ENCODE assay signal across 17 cellular contexts in genomic region chr12:123102781-123103503, GRCh38. TPM values are rescaled to one million over a fixed set of nuclear protein-coding genes. Genes with fewer than 3 reads are reported as not detected.
DNase-seq lines count a peak whose midpoint lies in the region; ATAC-seq and TF ChIP-seq lines count a peak whose summit lies in the region.
"Had no signal": no experiment of that assay in that cellular context is flagged by ENCODE, and none has a peak within 500 bp of the region (broad histone marks: within the 10 kb centered on the region; RNA-seq: fewer than 3 reads in every experiment).

No MANE protein-coding gene starts in this region.

- no peaks in the 10 kb centered on the region for H3K27me3 ChIP-seq in adrenal gland
- no peaks in the 10 kb centered on the region for H3K27me3 ChIP-seq in neural progenitor cell
- H3K27me3 ChIP-seq: gastrocnemius medialis, tibial nerve had no signal

- CTCF ChIA-PET in HEK293 (lab: Yijun Ruan, JAX), result interaction anchor here (0.8 kb wide), 1 partner anchor 150 kb away, joined by 3 read pairs; no protein-coding TSS in a partner anchor

- peak overlapping the region; percentile 18 for H3K4me2 ChIP-seq in neural progenitor cell

- H3K4me3 Mint-ChIP-seq in activated CD4-positive, alpha-beta T cell treated with anti-CD3 and anti-CD28 coated beads, Interleukin-2, amount 10 ng/mL, durations not matched to agents 24 days and 14 days, result no peak overlapping the region
- H3K4me3 Mint-ChIP-seq in neural progenitor cell (no peak overlapping the region), T-helper 17 cell (no peak overlapping the region)
- H3K4me3 Mint-ChIP-seq: stimulated activated memory B cell treated with anti-CD40 and anti-IgM and Interleukin-4, amounts not matched to agents 10 μg/mL and 1 μg/mL and 100 μg/mL, for 72 hours had no signal

- H4K20me1 ChIP-seq in neural progenitor cell (ENCODE audit: low read depth), result no peaks in the 10 kb centered on the region

- 33 to 61% (median 52%) methylated on average over 4 to 5 of the region's 5 CpGs for WGBS in adrenal gland, 4 donors

- H3K9ac ChIP-seq in neural progenitor cell, result no peak overlapping the region

- peak overlapping the region; percentile 77 for H3K27ac Mint-ChIP-seq in activated CD4-positive, alpha-beta T cell treated with anti-CD3 and anti-CD28 coated beads, Interleukin-2, amount 10 ng/mL, durations not matched to agents 24 days and 14 days
- no peak overlapping the region for H3K27ac Mint-ChIP-seq in neural progenitor cell
- no peak overlapping the region for H3K27ac Mint-ChIP-seq in T-helper 17 cell
- H3K27ac Mint-ChIP-seq: stimulated activated memory B cell treated with anti-CD40 and anti-IgM and Interleukin-4, amounts not matched to agents 10 μg/mL and 1 μg/mL and 100 μg/mL, for 72 hours had no signal

- no peak for TF ChIP-seq POLR2A in adrenal gland (IDR thresholded peaks at IDR 0.05)

- H3K4me1 ChIP-seq in HEK293 (ENCODE audit: control insufficient read depth, insufficient read depth, low read length) (0 out of 2 replicates have a peak, but pooled peaks cover 2% of the 10 kb centered on the region), adrenal gland (replicated peaks in 1 of 2) (peaks cover 16 to 35% of the 10 kb centered on the region in 2 donors), neural progenitor cell (peaks cover 38% of the 10 kb centered on the region)

- TF ChIP-seq CTCF in HEK293 (tag by site-specific recombination; IDR thresholded peaks at IDR 0.05), result no peak
- TF ChIP-seq CTCF in adrenal gland (IDR thresholded peaks at IDR 0.05), result no peak
- no peak for TF ChIP-seq CTCF in neural progenitor cell (IDR thresholded peaks at IDR 0.05)

- H3K27ac ChIP-seq in HEK293 (ENCODE audit: extremely low read depth, low read depth, low read length), result no peak overlapping the region
- H3K27ac ChIP-seq in adrenal gland, result peak overlapping the region in 3 of 5 donors; percentile 7 to 75 (median 28)
- H3K27ac ChIP-seq in neural progenitor cell, result peak overlapping the region; percentile 36
- H3K27ac ChIP-seq: C4-2B, tibial nerve had no signal

- H3K4me3 ChIP-seq in HEK293 (ENCODE audit: low read depth, low read length) (no peak overlapping the region), adrenal gland (no peak overlapping the region), neural progenitor cell (no peak overlapping the region)
- H3K4me3 ChIP-seq: tibial nerve had no signal

- no peaks in the 10 kb centered on the region for H3K79me2 ChIP-seq in neural progenitor cell (ENCODE audit: low read depth)

- H3K36me3 ChIP-seq in HEK293 (ENCODE audit: control insufficient read depth in 2 of 2, insufficient read depth in 1 of 2, low read length in 2 of 2) (no peaks in the 10 kb centered on the region), adrenal gland (replicated peaks in 1 of 2) (no peaks in the 10 kb centered on the region), neural progenitor cell (no peaks in the 10 kb centered on the region)
- H3K36me3 ChIP-seq: gastrocnemius medialis, tibial nerve had no signal

- DNase-seq in activated CD4-positive, alpha-beta T cell treated with anti-CD3 and anti-CD28 coated beads, Interleukin-2, amount 10 ng/mL, durations not matched to agents 24 days and 14 days, result no peak
- no peak for DNase-seq in activated CD4-positive, alpha-beta T cell treated with anti-CD3 and anti-CD28 coated beads, Interleukin-2, amount 50 U/mL, for 48 hours
- no peak for DNase-seq in adrenal gland
- DNase-seq in neural progenitor cell (ENCODE audit: low spot score), result no peak
- no peak for DNase-seq in HPDE6-E6E7 (ENCODE audit: extremely low spot score)
- DNase-seq in T-helper 17 cell, result no peak
- DNase-seq in NCI-H1105 treated with DMSO at 0.1 percent for 48 hours (lab: John Stamatoyannopoulos, UW), result no peak
- DNase-seq: activated CD4-positive, alpha-beta T cell treated with anti-CD3 and anti-CD28 coated beads for 1 hour; activated naive CD4-positive, alpha-beta T cell treated with anti-CD3 and anti-CD28 coated beads, Interleukin-2, amount 50 U/mL, for 16 hours; gastrocnemius medialis; NCI-H2029; SHP77 treated with DMSO at 0.1 percent for 48 hours; T-helper 9 cell had no signal

- H3K27me3 Mint-ChIP-seq in activated CD4-positive, alpha-beta T cell treated with anti-CD3 and anti-CD28 coated beads, Interleukin-2, amount 10 ng/mL, durations not matched to agents 24 days and 14 days, result no peaks in the 10 kb centered on the region
- H3K27me3 Mint-ChIP-seq in neural progenitor cell (ENCODE audit: insufficient read depth, low read depth) (no peaks in the 10 kb centered on the region), T-helper 17 cell (no peaks in the 10 kb centered on the region)
- H3K27me3 Mint-ChIP-seq: stimulated activated memory B cell treated with anti-CD40 and anti-IgM and Interleukin-4, amounts not matched to agents 10 μg/mL and 1 μg/mL and 100 μg/mL, for 72 hours had no signal

- peaks cover 44% of the 10 kb centered on the region for H3K4me1 Mint-ChIP-seq in activated CD4-positive, alpha-beta T cell treated with anti-CD3 and anti-CD28 coated beads, Interleukin-2, amount 10 ng/mL, durations not matched to agents 24 days and 14 days
- H3K4me1 Mint-ChIP-seq in neural progenitor cell (peaks cover 54% of the 10 kb centered on the region), T-helper 17 cell (peaks cover 37% of the 10 kb centered on the region)

- H3K9me3 ChIP-seq in HEK293 (ENCODE audit: control insufficient read depth, insufficient read depth, low read depth, low read length) (no peaks in the 10 kb centered on the region), adrenal gland (replicated peaks in 1 of 3) (no peaks in the 10 kb centered on the region), neural progenitor cell (ENCODE audit: low read depth) (no peaks in the 10 kb centered on the region), T-helper 17 cell (ENCODE audit: control insufficient read depth, low read length, poor library complexity, severe bottlenecking) (no peaks in the 10 kb centered on the region)
- H3K9me3 ChIP-seq: gastrocnemius medialis, tibial nerve had no signal

- POLR2A ChIA-PET in HEK293 (lab: Yijun Ruan, JAX), result no interaction called here

- H3K9me3 Mint-ChIP-seq in activated CD4-positive, alpha-beta T cell treated with anti-CD3 and anti-CD28 coated beads, Interleukin-2, amount 10 ng/mL, durations not matched to agents 24 days and 14 days, result no peaks in the 10 kb centered on the region
- H3K9me3 Mint-ChIP-seq in neural progenitor cell, result no peaks in the 10 kb centered on the region
- H3K9me3 Mint-ChIP-seq: stimulated activated memory B cell treated with anti-CD40 and anti-IgM and Interleukin-4, amounts not matched to agents 10 μg/mL and 1 μg/mL and 100 μg/mL, for 72 hours had no signal

- intact Hi-C loops in activated CD4-positive, alpha-beta T cell treated with anti-CD3 and anti-CD28 coated beads, Interleukin-2, amount 10 ng/mL, durations not matched to agents 24 days and 14 days (cut with micrococcal nuclease), result no loop called here
- intact Hi-C loops in adrenal gland (cut with DNase I), result no loop called here

- H3F3A ChIP-seq in neural progenitor cell (ENCODE audit: low read depth), result peaks cover 16% of the 10 kb centered on the region

- H2AFZ ChIP-seq in neural progenitor cell (replicated peaks), result no peak overlapping the region

- H3K36me3 Mint-ChIP-seq in activated CD4-positive, alpha-beta T cell treated with anti-CD3 and anti-CD28 coated beads, Interleukin-2, amount 10 ng/mL, durations not matched to agents 24 days and 14 days (ENCODE audit: low read depth), result peaks cover 14% of the 10 kb centered on the region
- H3K36me3 Mint-ChIP-seq in neural progenitor cell (no peaks in the 10 kb centered on the region), T-helper 17 cell (ENCODE audit: low read depth) (no peaks in the 10 kb centered on the region)

- no peak for ATAC-seq in T-helper 17 cell
- ATAC-seq: gastrocnemius medialis; stimulated activated memory B cell treated with anti-CD40 and anti-IgM and Interleukin-4, amounts not matched to agents 10 μg/mL and 1 μg/mL and 100 μg/mL, for 72 hours had no signal

TF ChIP-seq in HEK293, 187 proteins besides CTCF, POLR2A, EP300 and RAD21:
- peak; percentile 65 for TF ChIP-seq ZIC2 (tag by site-specific recombination; IDR thresholded peaks at IDR 0.05)
- no peak for TF ChIP-seq BCL11A (tag by site-specific recombination; IDR thresholded peaks at IDR 0.05; ENCODE audit: low read depth)
- TF ChIP-seq MEIS1 (CRISPR knock-in tag; IDR thresholded peaks at IDR 0.05; ENCODE audit: borderline replicate concordance), result no peak

RNA-seq across cellular contexts. Expression of gene PITPNM2, which starts 47.9 kb away (rescaled TPM):
- 19.0 and 19.2 TPM in 2 replicates for total RNA-seq in activated CD4-positive, alpha-beta T cell treated with anti-CD3 and anti-CD28 coated beads, Interleukin-2, amount 10 ng/mL, durations not matched to agents 24 days and 14 days
- total RNA-seq in adrenal gland (10 to 100 TPM; 15.5 to 57.4 (median 28.4) TPM), neural progenitor cell (ENCODE audit: low replicate concordance) (0.56 and 1.2 TPM in 2 replicates), T-helper 17 cell (10 to 100 TPM; 21.7 to 47.9 TPM)
- 10 to 100 TPM; 13.2 to 33.9 (median 18.3) TPM for polyA plus RNA-seq in adrenal gland
